Comparison of ENCODE assay signal across 21 cellular contexts in genomic region chr11:20087118-20087521, GRCh38.
DNase-seq lines count a peak whose midpoint lies in the region; ATAC-seq, FAIRE-seq and TF ChIP-seq lines count a peak whose summit lies in the region.
"Had no signal": no experiment of that assay in that cellular context is flagged by ENCODE, and none has a peak within 500 bp of the region (broad histone marks: within the 10 kb centered on the region; RNA-seq: fewer than 3 reads in every experiment).

No MANE protein-coding gene starts in this region.

- ATAC-seq in HG02623 (IDR thresholded peaks at IDR 0.05; ENCODE audit: unreplicated experiment) (no peak), HG03135 (IDR thresholded peaks at IDR 0.05; ENCODE audit: unreplicated experiment) (no peak)
- ATAC-seq: activated CD4-positive, CD25-positive, alpha-beta regulatory T cell treated with anti-CD3 and anti-CD28 coated beads, Interleukin-2, amount 50 U/mL, for 24 hours; activated T-helper 17 cell treated with anti-CD3 and anti-CD28 coated beads, Interleukin-2, amount 50 U/mL, for 72 hours; GM23338; naive thymus-derived CD4-positive, alpha-beta T cell had no signal

- H3K36me3 ChIP-seq in BJ (ENCODE audit: control insufficient read depth, insufficient read depth, low read length), result peaks cover 11% of the 10 kb centered on the region
- peaks cover 12% of the 10 kb centered on the region for H3K36me3 ChIP-seq in astrocyte (ENCODE audit: insufficient read depth, low read length)
- peaks cover 4% of the 10 kb centered on the region for H3K36me3 ChIP-seq in kidney epithelial cell (ENCODE audit: control insufficient read depth, insufficient read depth, low read length)

- TF ChIP-seq CTCF in BJ (IDR thresholded peaks at IDR 0.05; ENCODE audit: insufficient read depth, low read depth, low read length), result no peak
- no peak for TF ChIP-seq CTCF in astrocyte (IDR thresholded peaks at IDR 0.05; ENCODE audit: insufficient read depth, low read depth, low read length)
- no peak for TF ChIP-seq CTCF in kidney epithelial cell (IDR thresholded peaks at IDR 0.05; ENCODE audit: insufficient read depth, low read length, poor library complexity, severe bottlenecking)

- H3K27me3 Mint-ChIP-seq in astrocyte (ENCODE audit: low read depth, unreplicated experiment), result no peaks in the 10 kb centered on the region
- H3K27me3 Mint-ChIP-seq: activated T-helper 17 cell treated with anti-CD3 and anti-CD28 coated beads, Interleukin-2, amount 50 U/mL, for 72 hours had no signal

- H3K27me3 ChIP-seq in BJ (ENCODE audit: control insufficient read depth, insufficient read depth, low read length) (no peaks in the 10 kb centered on the region), astrocyte (ENCODE audit: insufficient read depth, low read length) (no peaks in the 10 kb centered on the region), kidney epithelial cell (ENCODE audit: control insufficient read depth, insufficient read depth, low read length) (no peaks in the 10 kb centered on the region)
- H3K27me3 ChIP-seq: SJSA1, vagina had no signal

- peak; percentile 56 for DNase-seq in BJ (ENCODE audit: low read depth)
- peak; percentile 93 for DNase-seq in astrocyte (ENCODE audit: low read depth)
- peak; percentile 31 for DNase-seq in kidney epithelial cell (ENCODE audit: low read depth)
- peak; percentile 41 for DNase-seq in stromal cell of bone marrow (ENCODE audit: low read depth)
- DNase-seq in DMS 273 treated with DMSO at 0.1 percent for 48 hours (lab: John Stamatoyannopoulos, UW), result no peak
- no peak for DNase-seq in activated naive CD4-positive, alpha-beta T cell (lab: John Stamatoyannopoulos, UW)
- DNase-seq: activated naive CD8-positive, alpha-beta T cell treated with anti-CD3 and anti-CD28 coated beads, Interleukin-2, amount 50 U/mL, for 24 hours; C1 segment of cervical spinal cord; naive thymus-derived CD4-positive, alpha-beta T cell; NCI-H1436; NCI-H2171; NCI-H82; stimulated activated naive CD4-positive, alpha-beta T cell treated with Interleukin-2 at 50 U/mL for 16 hours had no signal

- CTCF ChIA-PET in BJ (lab: Yijun Ruan, JAX), result no interaction called here

- H3K9me3 Mint-ChIP-seq in astrocyte (ENCODE audit: unreplicated experiment), result no peaks in the 10 kb centered on the region
- H3K9me3 Mint-ChIP-seq: activated naive CD8-positive, alpha-beta T cell treated with anti-CD3 and anti-CD28 coated beads, Interleukin-2, amount 50 U/mL, for 24 hours; activated T-helper 17 cell treated with anti-CD3 and anti-CD28 coated beads, Interleukin-2, amount 50 U/mL, for 72 hours; GM23338 had no signal

- no peak for FAIRE-seq in astrocyte (lab: Jason Lieb, UNC)
- FAIRE-seq: colon had no signal

- peak overlapping the region; percentile 85 for H3K27ac Mint-ChIP-seq in astrocyte (ENCODE audit: unreplicated experiment)
- H3K27ac Mint-ChIP-seq: activated naive CD8-positive, alpha-beta T cell treated with anti-CD3 and anti-CD28 coated beads, Interleukin-2, amount 50 U/mL, for 24 hours; activated T-helper 17 cell treated with anti-CD3 and anti-CD28 coated beads, Interleukin-2, amount 50 U/mL, for 72 hours; GM23338; naive thymus-derived CD4-positive, alpha-beta T cell had no signal

- no peak overlapping the region for H3K9ac ChIP-seq in astrocyte (ENCODE audit: low read length)

- peaks cover 29% of the 10 kb centered on the region for H3K36me3 Mint-ChIP-seq in astrocyte (ENCODE audit: low read depth, unreplicated experiment)
- H3K36me3 Mint-ChIP-seq: naive thymus-derived CD4-positive, alpha-beta T cell had no signal

- H3K4me2 ChIP-seq in astrocyte (ENCODE audit: low read length), result no peak overlapping the region
- H3K4me2 ChIP-seq: GM23338 had no signal

- no peaks in the 10 kb centered on the region for H3K79me2 ChIP-seq in astrocyte (ENCODE audit: insufficient read depth, low read length)

- no peak overlapping the region for H3K4me3 ChIP-seq in BJ (ENCODE audit: low read depth, low read length)
- no peak overlapping the region for H3K4me3 ChIP-seq in astrocyte (ENCODE audit: insufficient read depth, low read depth, low read length)
- no peak overlapping the region for H3K4me3 ChIP-seq in kidney epithelial cell (ENCODE audit: low read depth, low read length)
- H3K4me3 ChIP-seq: GM23338, SJSA1, vagina had no signal

- no peak overlapping the region for H2AFZ ChIP-seq in astrocyte (ENCODE audit: low read depth, low read length)
- H2AFZ ChIP-seq: GM23338 had no signal

- H4K20me1 ChIP-seq in astrocyte (ENCODE audit: insufficient read depth, low read length), result no peaks in the 10 kb centered on the region

- H3K27ac ChIP-seq in astrocyte (ENCODE audit: low read depth, low read length), result no peak overlapping the region
- H3K27ac ChIP-seq: SJSA1, vagina had no signal

- POLR2A ChIA-PET in BJ (lab: Charles Lee), result no interaction called here

- H3K4me1 ChIP-seq in astrocyte (ENCODE audit: insufficient read depth, low read length), result peaks cover 6% of the 10 kb centered on the region
- H3K4me1 ChIP-seq: SJSA1, vagina had no signal

- H3K4me3 Mint-ChIP-seq in astrocyte (ENCODE audit: unreplicated experiment), result no peak overlapping the region
- H3K4me3 Mint-ChIP-seq: activated naive CD8-positive, alpha-beta T cell treated with anti-CD3 and anti-CD28 coated beads, Interleukin-2, amount 50 U/mL, for 24 hours; activated T-helper 17 cell treated with anti-CD3 and anti-CD28 coated beads, Interleukin-2, amount 50 U/mL, for 72 hours; GM23338; naive thymus-derived CD4-positive, alpha-beta T cell had no signal

- H3K4me1 Mint-ChIP-seq in astrocyte (ENCODE audit: low read depth, unreplicated experiment), result peaks cover 52% of the 10 kb centered on the region
- H3K4me1 Mint-ChIP-seq: activated T-helper 17 cell treated with anti-CD3 and anti-CD28 coated beads, Interleukin-2, amount 50 U/mL, for 72 hours had no signal

- no peaks in the 10 kb centered on the region for H3K9me3 ChIP-seq in astrocyte (ENCODE audit: insufficient read depth, low read depth, low read length)
- H3K9me3 ChIP-seq: SJSA1, vagina had no signal

Comparison
In these comparisons a context has a peak if more than half of its experiments do, and no peak if none do; other contexts are left out.
1. DNase-seq: peak in BJ (single experiment), astrocyte (single experiment), kidney epithelial cell (single experiment) and stromal cell of bone marrow (single experiment); none in DMS 273 treated with DMSO at 0.1 percent for 48 hours (single experiment) and activated naive CD4-positive, alpha-beta T cell (0 of 4).